Comparison of ENCODE assay signal across 8 cellular contexts in genomic region chr15:40928351-40928974, GRCh38. TPM values are rescaled to one million over a fixed set of nuclear protein-coding genes. Genes with fewer than 3 reads are reported as not detected.
DNase-seq lines count a peak whose midpoint lies in the region; ATAC-seq and TF ChIP-seq lines count a peak whose summit lies in the region.

No MANE protein-coding gene starts in this region.

- H3K27me3 ChIP-seq in dorsolateral prefrontal cortex (peaks cover 0 to 76% (median 60%) of the 10 kb centered on the region in 45 donors), neural progenitor cell (peaks cover 100% of the 10 kb centered on the region), adrenal gland (peaks cover 42% of the 10 kb centered on the region)

- peaks cover 41% of the 10 kb centered on the region for H3K4me1 Mint-ChIP-seq in neural progenitor cell

- no peak overlapping the region for H3K9ac ChIP-seq in neural progenitor cell

- H3K9me3 ChIP-seq in neural progenitor cell (ENCODE audit: low read depth) (no peaks in the 10 kb centered on the region), adrenal gland (replicated peaks in 1 of 3) (no peaks in the 10 kb centered on the region)

- H3K4me3 ChIP-seq in dorsolateral prefrontal cortex, result peak overlapping the region in 58 of 59 donors; percentile 20 to 79 (median 56)
- peak overlapping the region; percentile 57 for H3K4me3 ChIP-seq in neural progenitor cell
- H3K4me3 ChIP-seq in adrenal gland, result peak overlapping the region in 2 of 4 donors; percentile 32 to 55

- TF ChIP-seq CTCF in dorsolateral prefrontal cortex (IDR thresholded peaks at IDR 0.05 in 54 of 56, conservative IDR thresholded peaks at IDR 0.05 in 2 of 56; ENCODE audit: low read depth in 1 of 56, partially characterized antibody in 56 of 56), result no peak
- TF ChIP-seq CTCF in neural progenitor cell (IDR thresholded peaks at IDR 0.05), result no peak
- no peak for TF ChIP-seq CTCF in adrenal gland (IDR thresholded peaks at IDR 0.05)

- H3K36me3 ChIP-seq in neural progenitor cell (no peaks in the 10 kb centered on the region), adrenal gland (replicated peaks in 1 of 2) (no peaks in the 10 kb centered on the region)

- ATAC-seq in GM21723 (IDR thresholded peaks at IDR 0.05; ENCODE audit: unreplicated experiment), result no peak

- peak overlapping the region; percentile 82 for H3K4me2 ChIP-seq in neural progenitor cell

- peaks cover 71% of the 10 kb centered on the region for H3K27me3 Mint-ChIP-seq in neural progenitor cell (ENCODE audit: insufficient read depth, low read depth)

- H3K4me3 Mint-ChIP-seq in neural progenitor cell, result peak overlapping the region; percentile 83

- H3K79me2 ChIP-seq in neural progenitor cell (ENCODE audit: low read depth), result no peaks in the 10 kb centered on the region

- H4K20me1 ChIP-seq in neural progenitor cell (ENCODE audit: low read depth), result peaks cover 59% of the 10 kb centered on the region

- H2AFZ ChIP-seq in neural progenitor cell (replicated peaks), result no peak overlapping the region

- H3K27ac ChIP-seq in dorsolateral prefrontal cortex (no peak overlapping the region), neural progenitor cell (no peak overlapping the region), adrenal gland (no peak overlapping the region)

- no peak for TF ChIP-seq POLR2A in adrenal gland (IDR thresholded peaks at IDR 0.05)

- peaks cover 25% of the 10 kb centered on the region for H3F3A ChIP-seq in neural progenitor cell (ENCODE audit: low read depth)

- peak; percentile 67 for DNase-seq in DMS153 (lab: John Stamatoyannopoulos, UW)
- DNase-seq in DMS153 treated with DMSO at 0.1 percent for 48 hours (lab: John Stamatoyannopoulos, UW; ENCODE audit: unreplicated experiment), result no peak
- DNase-seq in NCI-H524 (lab: John Stamatoyannopoulos, UW), result peak; percentile 55 to 74
- DNase-seq in dorsolateral prefrontal cortex, result no peak
- peak; percentile 55 for DNase-seq in neural progenitor cell (ENCODE audit: low spot score)
- no peak for DNase-seq in GM03348 (ENCODE audit: low spot score)
- no peak for DNase-seq in adrenal gland

- intact Hi-C loops in dorsolateral prefrontal cortex (cut with DNase I), result no loop called here
- intact Hi-C loops in adrenal gland (cut with DNase I), result no loop called here

- no peaks in the 10 kb centered on the region for H3K9me3 Mint-ChIP-seq in neural progenitor cell

- no peak overlapping the region for H3K27ac Mint-ChIP-seq in neural progenitor cell

- 0 to 2% (median 0%) methylated on average over 2 to 34 of the region's 34 CpGs for WGBS in adrenal gland, 4 donors

- no peaks in the 10 kb centered on the region for H3K36me3 Mint-ChIP-seq in neural progenitor cell

- H3K4me1 ChIP-seq in neural progenitor cell (peaks cover 54% of the 10 kb centered on the region), adrenal gland (replicated peaks in 1 of 2) (peaks cover 41 to 50% of the 10 kb centered on the region in 2 donors)

RNA-seq across cellular contexts. Expression of gene DLL4, which starts 0.7 kb away (rescaled TPM):
- total RNA-seq in dorsolateral prefrontal cortex (10 to 100 TPM in 41 of 120 experiments, 1 to 10 TPM in 79; 2.2 to 25.3 (median 7.9) TPM), neural progenitor cell (ENCODE audit: low replicate concordance) (0.12 TPM in 1 of 2 replicates, not detected in the other), adrenal gland (10 to 100 TPM in 2 of 8 donors, 1 to 10 TPM in 6; 1.9 to 15.9 (median 5.6) TPM)
- polyA plus RNA-seq in adrenal gland, result 1 to 10 TPM in 2 of 3 donors, under 1 TPM in 1; 0.66 to 3.9 (median 3.6) TPM

RNA-seq across cellular contexts. Expression of gene CHAC1, which starts 24.8 kb away (rescaled TPM):
- total RNA-seq in dorsolateral prefrontal cortex, result 10 to 100 TPM in 48 of 120 experiments, 1 to 10 TPM in 72; 2.8 to 19.8 (median 9.3) TPM
- total RNA-seq in neural progenitor cell (ENCODE audit: low replicate concordance), result 2.4 and 4.8 TPM in 2 replicates
- 1 to 10 TPM in 4 of 8 donors, under 1 TPM in 3, not detected in 1; 0.24 to 2.4 (median 1.1) TPM for total RNA-seq in adrenal gland
- 1 to 10 TPM in 2 of 3 donors, under 1 TPM in 1; 0.55 to 1.3 (median 1.3) TPM for polyA plus RNA-seq in adrenal gland

RNA-seq across cellular contexts. Expression of gene VPS18, which starts 34.2 kb away (rescaled TPM):
- 10 to 100 TPM; 19.3 to 39.4 (median 29.9) TPM for total RNA-seq in dorsolateral prefrontal cortex
- 8.0 and 22.2 TPM in 2 replicates for total RNA-seq in neural progenitor cell (ENCODE audit: low replicate concordance)
- total RNA-seq in adrenal gland, result 10 to 100 TPM; 22.4 to 43.4 (median 35.0) TPM
- polyA plus RNA-seq in adrenal gland, result 10 to 100 TPM in 1 of 3 donors, 1 to 10 TPM in 2; 8.9 to 16.0 (median 10.0) TPM

RNA-seq across cellular contexts. Expression of gene RHOV, which starts 54.4 kb away (rescaled TPM):
- total RNA-seq in dorsolateral prefrontal cortex (1 to 10 TPM in 113 of 120 experiments, under 1 TPM in 7; 0.46 to 6.2 (median 2.5) TPM), neural progenitor cell (ENCODE audit: low replicate concordance) (1.2 TPM in 1 of 2 replicates, not detected in the other), adrenal gland (under 1 TPM in 2 of 8 donors, not detected in 6; 0.11 to 0.34 TPM)
- under 1 TPM in 2 of 3 donors, not detected in 1; 0.13 to 0.16 TPM for polyA plus RNA-seq in adrenal gland

Comparison
In these comparisons a context has a peak if more than half of its experiments do, and no peak if none do; other contexts are left out.
1. DNase-seq: peak in DMS153 (single experiment), NCI-H524 (2 of 2) and neural progenitor cell (single experiment); none in DMS153 treated with DMSO at 0.1 percent for 48 hours (single experiment), dorsolateral prefrontal cortex (0 of 10), GM03348 (single experiment) and adrenal gland (0 of 7).